12 cellular contexts compared by ENCODE assay signal in genomic region chr5:52840286-52841050, GRCh38. TPM values are rescaled to one million over a fixed set of nuclear protein-coding genes. Genes with fewer than 3 reads are reported as not detected.
DNase-seq lines count a peak whose midpoint lies in the region; ATAC-seq and TF ChIP-seq lines count a peak whose summit lies in the region.
"Had no signal": no experiment of that assay in that cellular context is flagged by ENCODE, and none has a peak within 500 bp of the region (broad histone marks: within the 10 kb centered on the region; RNA-seq: fewer than 3 reads in every experiment).

No MANE protein-coding gene starts in this region.

- no peak for ATAC-seq in GM19324 (IDR thresholded peaks at IDR 0.05; ENCODE audit: low FRiP score, unreplicated experiment)
- ATAC-seq: stimulated activated naive B cell treated with anti-CD40 and anti-IgM and Interleukin-4, amounts not matched to agents 10 μg/mL and 1 μg/mL and 100 μg/mL, for 72 hours had no signal

- no peaks in the 10 kb centered on the region for H3K9me3 ChIP-seq in fibroblast of lung (ENCODE audit: control insufficient read depth, insufficient read depth, low read depth, low read length)
- no peaks in the 10 kb centered on the region for H3K9me3 ChIP-seq in osteoblast (ENCODE audit: low read depth, low read length)

- H3K4me1 ChIP-seq in fibroblast of lung (ENCODE audit: control insufficient read depth, extremely low read depth, insufficient read depth, low read length) (peaks cover 14% of the 10 kb centered on the region), osteoblast (ENCODE audit: insufficient read depth, low read length) (peaks cover 12% of the 10 kb centered on the region)

- no peaks in the 10 kb centered on the region for H3K27me3 ChIP-seq in fibroblast of lung (ENCODE audit: control insufficient read depth, insufficient read depth, low read length)
- H3K27me3 ChIP-seq in osteoblast (ENCODE audit: insufficient read depth, low read length): no peaks in the 10 kb centered on the region

- DNase-seq in COR-L47 (lab: John Stamatoyannopoulos, UW) (peak; percentile 49), NCI-H345 treated with DMSO at 0.1 percent for 48 hours (lab: John Stamatoyannopoulos, UW; ENCODE audit: unreplicated experiment) (peak; percentile 58), fibroblast of lung (ENCODE audit: low read depth in 2 of 2) (peak; percentile 39 to 72), osteoblast (ENCODE audit: insufficient read length, low spot score, missing footprints) (peak; percentile 49), cerebellar nuclear complex (lab: John Stamatoyannopoulos, UW) (no peak), activated gamma-delta T cell treated with Interleukin-2 at 50 U/mL for 16 hours (no peak), SW 1271 (lab: John Stamatoyannopoulos, UW) (no peak)
- DNase-seq: activated B cell treated with CpG ODN at 0.5 μM for 24 hours; CD4-positive, alpha-beta T cell; NK-92 treated with Interleukin-12 subunit alpha and Interleukin-12 subunit beta, amount 100 ng/mL, for 24 hours; stimulated activated naive B cell treated with anti-CD40 and anti-IgM and Interleukin-4, amounts not matched to agents 10 μg/mL and 1 μg/mL and 100 μg/mL, for 72 hours had no signal

- H4K20me1 ChIP-seq in fibroblast of lung (ENCODE audit: control insufficient read depth, extremely low read depth, insufficient read depth, low read length): no peaks in the 10 kb centered on the region
- H4K20me1 ChIP-seq in osteoblast (ENCODE audit: insufficient read depth, low read length): no peaks in the 10 kb centered on the region

- TF ChIP-seq CTCF in fibroblast of lung (conservative IDR thresholded peaks at IDR 0.05 in 1 of 2, IDR thresholded peaks at IDR 0.05 in 1 of 2; ENCODE audit: low read depth in 1 of 2, low read length in 2 of 2) (no peak), osteoblast (IDR thresholded peaks at IDR 0.05; ENCODE audit: extremely low read depth, low read depth, low read length) (no peak)

- peak overlapping the region; percentile 40 for H2AFZ ChIP-seq in fibroblast of lung (ENCODE audit: low read length)
- peak overlapping the region; percentile 78 for H2AFZ ChIP-seq in osteoblast (ENCODE audit: low read length)

- H3K4me3 ChIP-seq in fibroblast of lung (replicated peaks in 1 of 4; ENCODE audit: control extremely low read depth in 1 of 4, insufficient read depth in 1 of 4, low read depth in 3 of 4, low read length in 4 of 4) (peak overlapping the region in 2 of 4 experiments; percentile 18 to 23), osteoblast (ENCODE audit: insufficient read depth, low read length) (peak overlapping the region; percentile 41)

- H3K36me3 ChIP-seq in fibroblast of lung (ENCODE audit: control insufficient read depth, insufficient read depth, low read length) (no peaks in the 10 kb centered on the region), osteoblast (ENCODE audit: insufficient read depth, low read length) (no peaks in the 10 kb centered on the region)

- peak overlapping the region; percentile 51 for H3K27ac ChIP-seq in fibroblast of lung (ENCODE audit: insufficient read depth, low read length)
- peak overlapping the region; percentile 7 for H3K27ac ChIP-seq in osteoblast (ENCODE audit: low read depth, low read length)

- H3K79me2 ChIP-seq in fibroblast of lung (ENCODE audit: control insufficient read depth, insufficient read depth, low read length): no peaks in the 10 kb centered on the region
- H3K79me2 ChIP-seq in osteoblast (ENCODE audit: insufficient read depth, low read length): no peaks in the 10 kb centered on the region

- H3K9ac ChIP-seq in fibroblast of lung (ENCODE audit: insufficient read depth, low read length): no peak overlapping the region

- H3K4me2 ChIP-seq in fibroblast of lung (ENCODE audit: extremely low read depth, insufficient read depth, low read length): peak overlapping the region; percentile 77
- H3K4me2 ChIP-seq in osteoblast (ENCODE audit: insufficient read depth, low read length): peak overlapping the region; percentile 75

RNA-seq across cellular contexts. Expression of gene ITGA1, which starts 52.8 kb away (rescaled TPM):
- total RNA-seq in fibroblast of lung (12.1 and 12.6 TPM in 2 replicates), osteoblast (28.6 and 31.8 TPM in 2 replicates)
- polyA plus RNA-seq in fibroblast of lung: 7.0 and 115 TPM in 2 replicates
- polyA plus RNA-seq in fibroblast of lung (2012): 6.4 and 72.9 TPM in 2 replicates
- polyA minus RNA-seq in fibroblast of lung (ENCODE audit: low replicate concordance): 4.1 and 35.0 TPM in 2 replicates

RNA-seq across cellular contexts. Expression of gene PELO, which starts 52.8 kb away (rescaled TPM):
- total RNA-seq in fibroblast of lung: 31.1 and 45.2 TPM in 2 replicates
- polyA plus RNA-seq in fibroblast of lung: 20.7 and 30.5 TPM in 2 replicates
- 20.5 and 35.5 TPM in 2 replicates for polyA plus RNA-seq in fibroblast of lung (2012)
- 17.3 and 33.7 TPM in 2 replicates for polyA minus RNA-seq in fibroblast of lung (ENCODE audit: low replicate concordance)
- total RNA-seq in osteoblast: 21.4 and 21.5 TPM in 2 replicates

Comparison
In these comparisons a context has a peak if more than half of its experiments do, and no peak if none do; other contexts are left out.
1. DNase-seq: peak in COR-L47 (single experiment), NCI-H345 treated with DMSO at 0.1 percent for 48 hours (single experiment), fibroblast of lung (2 of 2) and osteoblast (single experiment); none in cerebellar nuclear complex (0 of 2), activated gamma-delta T cell treated with Interleukin-2 at 50 U/mL for 16 hours (single experiment) and SW 1271 (0 of 2).